ENCODE assay signal across 1 cellular context in genomic region chr1:202957733-202958543, GRCh38.
TF ChIP-seq lines count a peak whose summit lies in the region.

A gene with protein sequence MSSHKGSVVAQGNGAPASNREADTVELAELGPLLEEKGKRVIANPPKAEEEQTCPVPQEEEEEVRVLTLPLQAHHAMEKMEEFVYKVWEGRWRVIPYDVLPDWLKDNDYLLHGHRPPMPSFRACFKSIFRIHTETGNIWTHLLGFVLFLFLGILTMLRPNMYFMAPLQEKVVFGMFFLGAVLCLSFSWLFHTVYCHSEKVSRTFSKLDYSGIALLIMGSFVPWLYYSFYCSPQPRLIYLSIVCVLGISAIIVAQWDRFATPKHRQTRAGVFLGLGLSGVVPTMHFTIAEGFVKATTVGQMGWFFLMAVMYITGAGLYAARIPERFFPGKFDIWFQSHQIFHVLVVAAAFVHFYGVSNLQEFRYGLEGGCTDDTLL (minus strand): TSS chr1:202958312. CDS start chr1:202951070, 7,242 bp downstream.

TF ChIP-seq in HepG2, 621 proteins besides CTCF, POLR2A, EP300 and RAD21 (continued from another document):
- 0 out of 2 replicates have a peak, but pooled peaks have one; percentile 47 for TF ChIP-seq ZSCAN20 (CRISPR knock-in tag; IDR thresholded peaks at IDR 0.05; ENCODE audit: borderline replicate concordance)
- TF ChIP-seq ZBTB42 (CRISPR knock-in tag; IDR thresholded peaks at IDR 0.05) = no peak
- TF ChIP-seq KDM2A (CRISPR knock-in tag; IDR thresholded peaks at IDR 0.05; ENCODE audit: borderline replicate concordance, low read depth) = 0 out of 2 replicates have a peak, but pooled peaks have one; percentile 29
- TF ChIP-seq, protein P1, sequence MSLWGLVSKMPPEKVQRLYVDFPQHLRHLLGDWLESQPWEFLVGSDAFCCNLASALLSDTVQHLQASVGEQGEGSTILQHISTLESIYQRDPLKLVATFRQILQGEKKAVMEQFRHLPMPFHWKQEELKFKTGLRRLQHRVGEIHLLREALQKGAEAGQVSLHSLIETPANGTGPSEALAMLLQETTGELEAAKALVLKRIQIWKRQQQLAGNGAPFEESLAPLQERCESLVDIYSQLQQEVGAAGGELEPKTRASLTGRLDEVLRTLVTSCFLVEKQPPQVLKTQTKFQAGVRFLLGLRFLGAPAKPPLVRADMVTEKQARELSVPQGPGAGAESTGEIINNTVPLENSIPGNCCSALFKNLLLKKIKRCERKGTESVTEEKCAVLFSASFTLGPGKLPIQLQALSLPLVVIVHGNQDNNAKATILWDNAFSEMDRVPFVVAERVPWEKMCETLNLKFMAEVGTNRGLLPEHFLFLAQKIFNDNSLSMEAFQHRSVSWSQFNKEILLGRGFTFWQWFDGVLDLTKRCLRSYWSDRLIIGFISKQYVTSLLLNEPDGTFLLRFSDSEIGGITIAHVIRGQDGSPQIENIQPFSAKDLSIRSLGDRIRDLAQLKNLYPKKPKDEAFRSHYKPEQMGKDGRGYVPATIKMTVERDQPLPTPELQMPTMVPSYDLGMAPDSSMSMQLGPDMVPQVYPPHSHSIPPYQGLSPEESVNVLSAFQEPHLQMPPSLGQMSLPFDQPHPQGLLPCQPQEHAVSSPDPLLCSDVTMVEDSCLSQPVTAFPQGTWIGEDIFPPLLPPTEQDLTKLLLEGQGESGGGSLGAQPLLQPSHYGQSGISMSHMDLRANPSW (CRISPR knock-in tag; IDR thresholded peaks at IDR 0.05; ENCODE audit: borderline replicate concordance) = peak; percentile 33; the same call in 1 of the 2 replicates
